Comparison of ENCODE assay signal across 28 cellular contexts in genomic region chr5:36675244-36675643, GRCh38.
"Had no signal": no experiment of that assay in that cellular context is flagged by ENCODE, and none has a peak within 500 bp of the region (broad histone marks: within the 10 kb centered on the region; RNA-seq: fewer than 3 reads in every experiment).

No MANE protein-coding gene starts in this region.

- DNase-seq: natural killer cell; occipital lobe; ovary; posterior cingulate gyrus; psoas muscle; right cardiac atrium; spleen; stimulated activated CD4-positive, alpha-beta T cell treated with anti-CD3 and anti-CD28 coated beads, Interleukin-12 subunit alpha, Interleukin-12 subunit beta, amount 100 ng/mL, for 4 hours; stimulated activated CD4-positive, alpha-beta T cell treated with anti-CD3 and anti-CD28 coated beads, Interleukin-1b, Interleukin-23, amount 100 ng/mL, for 48 hours; stimulated activated CD4-positive, alpha-beta T cell treated with anti-CD3 and anti-CD28 coated beads, Interleukin-4, amount 100 ng/mL, for 1 hour; stimulated activated CD4-positive, alpha-beta T cell treated with anti-CD3 and anti-CD28 coated beads, Interleukin-4, amount 100 ng/mL, for 4 hours; stimulated activated CD8-positive, alpha-beta memory T cell treated with anti-CD3 and anti-CD28 coated beads, Interleukin-4, amount 100 ng/mL, for 48 hours; stimulated activated naive CD4-positive, alpha-beta T cell; stimulated activated naive CD8-positive, alpha-beta T cell treated with anti-CD3 and anti-CD28 coated beads, Interleukin-15, amount 100 ng/mL, for 72 hours; stimulated activated naive CD8-positive, alpha-beta T cell treated with anti-CD3 and anti-CD28 coated beads, Interleukin-15, Interleukin-2, amounts not matched to agents 100 U/mL and 50 U/mL, for 24 hours; substantia nigra; testis; tibial artery; transverse colon; upper lobe of right lung; uterus had no signal

- H3K9ac ChIP-seq: neural progenitor cell, parathyroid adenoma had no signal

- H3K79me2 ChIP-seq: parathyroid adenoma had no signal

- H3K36me3 ChIP-seq: neural progenitor cell, ovary, suprapubic skin, tibial artery, transverse colon, upper lobe of right lung, uterus had no signal

- H3K27me3 ChIP-seq: neural progenitor cell, ovary, spleen, suprapubic skin, testis, tibial artery, transverse colon, upper lobe of right lung, uterus had no signal

- ATAC-seq: natural killer cell; right cardiac atrium; sciatic nerve; stimulated activated memory B cell treated with anti-CD40 and anti-IgM and Interleukin-4, amounts not matched to agents 10 μg/mL and 1 μg/mL and 100 μg/mL, for 72 hours; stimulated activated naive CD8-positive, alpha-beta T cell treated with anti-CD3 and anti-CD28 coated beads, Interleukin-15, amount 100 ng/mL, for 72 hours; stimulated activated naive CD8-positive, alpha-beta T cell treated with anti-CD3 and anti-CD28 coated beads, Interleukin-15, Interleukin-2, amounts not matched to agents 100 U/mL and 50 U/mL, for 24 hours; upper lobe of right lung had no signal

- H3K9me3 ChIP-seq: ovary, psoas muscle, spleen, suprapubic skin, testis, tibial artery, transverse colon, upper lobe of right lung, uterus had no signal

- H3K27ac ChIP-seq: neural progenitor cell, ovary, parathyroid adenoma, psoas muscle, skin epidermis, spleen, suprapubic skin, testis, tibial artery, transverse colon, upper lobe of right lung, uterus had no signal

- H3K4me2 ChIP-seq: neural progenitor cell, smooth muscle cell had no signal

- H2AFZ ChIP-seq: neural progenitor cell, parathyroid adenoma had no signal

- H3K4me1 ChIP-seq: neural progenitor cell, parathyroid adenoma, suprapubic skin, testis, tibial artery, transverse colon, upper lobe of right lung, uterus had no signal

- H3K4me3 ChIP-seq: neural progenitor cell, ovary, psoas muscle, skin epidermis, smooth muscle cell, spleen, suprapubic skin, testis, tibial artery, transverse colon, upper lobe of right lung, uterus had no signal
